Comparison of ENCODE assay signal across 8 cellular contexts in genomic region chr7:93117327-93117726, GRCh38. TPM values are rescaled to one million over a fixed set of nuclear protein-coding genes. Genes with fewer than 3 reads are reported as not detected.
DNase-seq lines count a peak whose midpoint lies in the region; TF ChIP-seq lines count a peak whose summit lies in the region.

No MANE protein-coding gene starts in this region.

- TF ChIP-seq POLR2A in testis (IDR thresholded peaks at IDR 0.05): no peak

- intact Hi-C loops in testis (cut with DNase I; ENCODE audit: low total_unique reads): no loop called here

- no peaks in the 10 kb centered on the region for H3K27me3 ChIP-seq in testis
- no peaks in the 10 kb centered on the region for H3K27me3 ChIP-seq in HAP-1 (ENCODE audit: low read depth)

- peak overlapping the region; percentile 74 for H3K9ac ChIP-seq in SK-N-MC (ENCODE audit: insufficient read length)

- TF ChIP-seq CTCF in foreskin fibroblast (IDR thresholded peaks at IDR 0.05; ENCODE audit: low read depth, low read length) (no peak), testis (IDR thresholded peaks at IDR 0.05) (no peak)

- H3K27ac ChIP-seq in SK-N-MC (no peak overlapping the region), testis (peak overlapping the region; percentile 60 to 66)

- DNase-seq in NCI-H510A treated with DMSO at 0.1 percent for 48 hours (lab: John Stamatoyannopoulos, UW) (peak; percentile 22), NCI-H510A (lab: John Stamatoyannopoulos, UW) (no peak), SK-N-MC (ENCODE audit: low read depth, low spot score) (no peak), foreskin fibroblast (no peak), testis (no peak), ecto neural progenitor cell (ENCODE audit: low spot score) (no peak), HAP-1 (ENCODE audit: low spot score in 2 of 2) (no peak)
- DNase-seq in NK-92 treated with Interleukin-12 subunit alpha and Interleukin-12 subunit beta, amount 100 ng/mL, for 24 hours (lab: John Stamatoyannopoulos, UW): no peak

- H3K4me1 ChIP-seq in testis (no peaks in the 10 kb centered on the region), HAP-1 (no peaks in the 10 kb centered on the region)

- no peaks in the 10 kb centered on the region for H3K36me3 ChIP-seq in SK-N-MC (ENCODE audit: insufficient read depth, low read length)
- H3K36me3 ChIP-seq in testis (ENCODE audit: low read depth, missing control alignments): no peaks in the 10 kb centered on the region
- H3K36me3 ChIP-seq in HAP-1 (replicated peaks): no peaks in the 10 kb centered on the region

- H3K4me3 ChIP-seq in SK-N-MC (peak overlapping the region; percentile 84), foreskin fibroblast (ENCODE audit: low read depth in 1 of 2, low read length in 2 of 2) (peak overlapping the region; percentile 49 to 56), testis (peak overlapping the region; percentile 24 to 43), HAP-1 (no peak overlapping the region)

- H3K9me3 ChIP-seq in SK-N-MC (ENCODE audit: low read depth, low read length) (no peaks in the 10 kb centered on the region), testis (no peaks in the 10 kb centered on the region), HAP-1 (no peaks in the 10 kb centered on the region)

- WGBS in testis, 2 donors: 40 to 58% methylated on average over 1 of the region's 1 CpG

- in situ Hi-C loops in HAP-1 (cut with MboI; ENCODE audit: low sequenced_read_pairs): no loop called here

RNA-seq across cellular contexts. Expression of gene SAMD9, which starts 0.5 kb away (rescaled TPM):
- total RNA-seq in testis: 1 to 10 TPM; 1.9 to 3.2 TPM
- 0.73 TPM for polyA plus RNA-seq in testis (ENCODE audit: insufficient read depth, low read depth, low replicate concordance)

RNA-seq across cellular contexts. Expression of gene SAMD9L, which starts 30.9 kb away (rescaled TPM):
- 1 to 10 TPM; 5.1 to 6.5 TPM for total RNA-seq in testis
- 2.7 TPM for polyA plus RNA-seq in testis (ENCODE audit: insufficient read depth, low read depth, low replicate concordance)
